Comparison of ENCODE assay signal across 12 cellular contexts in genomic region chr12:128830505-128830893, GRCh38. TPM values are rescaled to one million over a fixed set of nuclear protein-coding genes. Genes with fewer than 3 reads are reported as not detected.
DNase-seq lines count a peak whose midpoint lies in the region; ATAC-seq, FAIRE-seq and TF ChIP-seq lines count a peak whose summit lies in the region.
"Had no signal": no experiment of that assay in that cellular context is flagged by ENCODE, and none has a peak within 500 bp of the region (broad histone marks: within the 10 kb centered on the region; RNA-seq: fewer than 3 reads in every experiment).

No MANE protein-coding gene starts in this region.

- H3K4me1 ChIP-seq in colonic mucosa (no peaks in the 10 kb centered on the region), right cardiac atrium (ENCODE audit: control insufficient read depth, insufficient read depth, low read length) (no peaks in the 10 kb centered on the region)

- no peak overlapping the region for H3K4me3 Mint-ChIP-seq in activated T-cell treated with anti-CD3 and anti-CD28 coated beads, Interleukin-2, amount 50 U/mL, for 4 hours

- no peaks in the 10 kb centered on the region for H3K9me3 Mint-ChIP-seq in activated T-cell treated with anti-CD3 and anti-CD28 coated beads, Interleukin-2, amount 50 U/mL, for 4 hours

- H3K9me3 ChIP-seq in WERI-Rb-1 (ENCODE audit: severe bottlenecking) (no peaks in the 10 kb centered on the region), colonic mucosa (no peaks in the 10 kb centered on the region), right cardiac atrium (ENCODE audit: control insufficient read depth, low read length) (no peaks in the 10 kb centered on the region)

- no peak overlapping the region for H3K9ac ChIP-seq in colonic mucosa (ENCODE audit: low read depth in 2 of 2, low read length in 2 of 2)

- intact Hi-C loops in colonic mucosa (cut with DNase I), result no loop called here
- intact Hi-C loops in right cardiac atrium (cut with DNase I), result no loop called here

- H3K27me3 ChIP-seq in WERI-Rb-1 (ENCODE audit: insufficient read depth, low read depth, severe bottlenecking) (no peaks in the 10 kb centered on the region), colonic mucosa (no peaks in the 10 kb centered on the region), right cardiac atrium (ENCODE audit: control insufficient read depth, insufficient read depth) (no peaks in the 10 kb centered on the region)
- H3K27me3 ChIP-seq: heart left ventricle had no signal

- H3K27ac ChIP-seq in WERI-Rb-1 (peak overlapping the region; percentile 70), colonic mucosa (no peak overlapping the region), right cardiac atrium (ENCODE audit: low read length) (no peak overlapping the region)

- peaks cover 12% of the 10 kb centered on the region for H3K4me1 Mint-ChIP-seq in activated T-cell treated with anti-CD3 and anti-CD28 coated beads, Interleukin-2, amount 50 U/mL, for 4 hours (ENCODE audit: low read depth)

- WGBS in right cardiac atrium, result 67% methylated on average over 7 of the region's 7 CpGs

- peaks cover 10% of the 10 kb centered on the region for H3K27me3 Mint-ChIP-seq in activated T-cell treated with anti-CD3 and anti-CD28 coated beads, Interleukin-2, amount 50 U/mL, for 4 hours (ENCODE audit: low read depth)

- no peak for DNase-seq in D721Med (ENCODE audit: insufficient read length, low spot score)
- no peak for DNase-seq in WERI-Rb-1
- DNase-seq in colonic mucosa, result no peak
- DNase-seq in right cardiac atrium, result no peak
- no peak for DNase-seq in activated T-cell treated with anti-CD3 and anti-CD28 coated beads, Interleukin-2, amount 50 U/mL, for 4 hours
- DNase-seq in AG20443 (ENCODE audit: low spot score), result no peak
- DNase-seq: activated effector memory CD4-positive, alpha-beta T cell treated with Interleukin-2 at 50 U/mL for 16 hours; DND-41; heart left ventricle; NCI-H2227 treated with DMSO at 0.1 percent for 48 hours had no signal

- H3K36me3 ChIP-seq in WERI-Rb-1 (no peaks in the 10 kb centered on the region; the same call in 1 of the 2 replicates), colonic mucosa (no peaks in the 10 kb centered on the region)
- H3K36me3 ChIP-seq: heart left ventricle had no signal

- no peaks in the 10 kb centered on the region for H3K36me3 Mint-ChIP-seq in activated T-cell treated with anti-CD3 and anti-CD28 coated beads, Interleukin-2, amount 50 U/mL, for 4 hours (ENCODE audit: insufficient read depth)

- FAIRE-seq in D721Med (lab: Jason Lieb, UNC), result peak; percentile 58

- H3K4me3 ChIP-seq in WERI-Rb-1 (ENCODE audit: low read depth, low read length), result peak overlapping the region; percentile 19; the same call in 1 of the 2 replicates
- H3K4me3 ChIP-seq in colonic mucosa, result no peak overlapping the region
- H3K4me3 ChIP-seq in right cardiac atrium (ENCODE audit: low read length), result no peak overlapping the region
- H3K4me3 ChIP-seq: heart left ventricle had no signal

- ATAC-seq in GM19455 (IDR thresholded peaks at IDR 0.05; ENCODE audit: unreplicated experiment) (peak; percentile 58), HG03175 (IDR thresholded peaks at IDR 0.05; ENCODE audit: unreplicated experiment) (peak; percentile 45), right cardiac atrium (no peak)
- no peak for ATAC-seq in activated T-cell treated with anti-CD3 and anti-CD28 coated beads, Interleukin-2, amount 50 U/mL, for 4 hours

- TF ChIP-seq CTCF in D721Med (IDR thresholded peaks at IDR 0.05; ENCODE audit: insufficient read depth, missing control alignments) (no peak), WERI-Rb-1 (IDR thresholded peaks at IDR 0.05; ENCODE audit: low read depth, low read length) (no peak), colonic mucosa (IDR thresholded peaks at IDR 0.05) (no peak)

RNA-seq across cellular contexts. Expression of gene SLC15A4, which starts 6.7 kb away (rescaled TPM):
- total RNA-seq in colonic mucosa (10 to 100 TPM; 12.0 to 12.8 TPM), right cardiac atrium (10 to 100 TPM; 13.7 to 17.3 (median 16.2) TPM)
- polyA plus RNA-seq in right cardiac atrium, result 15.8 TPM
- total RNA-seq in activated T-cell treated with anti-CD3 and anti-CD28 coated beads, Interleukin-2, amount 50 U/mL, for 4 hours, result 10 to 100 TPM; 15.8 to 19.8 (median 18.6) TPM

RNA-seq across cellular contexts. Expression of gene GLT1D1, which starts 22.8 kb away (rescaled TPM):
- total RNA-seq in colonic mucosa (under 1 TPM; 0.17 to 0.45 TPM), right cardiac atrium (under 1 TPM in 3 of 4 donors, not detected in 1; 0.34 to 0.44 (median 0.42) TPM)
- 0.07 TPM for polyA plus RNA-seq in right cardiac atrium
- under 1 TPM; 0.08 to 0.18 (median 0.15) TPM for total RNA-seq in activated T-cell treated with anti-CD3 and anti-CD28 coated beads, Interleukin-2, amount 50 U/mL, for 4 hours

Comparison
In these comparisons a context has a peak if more than half of its experiments do, and no peak if none do; other contexts are left out.
1. ATAC-seq: peak in GM19455 (single experiment) and HG03175 (single experiment); none in right cardiac atrium (0 of 2) and activated T-cell treated with anti-CD3 and anti-CD28 coated beads, Interleukin-2, amount 50 U/mL, for 4 hours (0 of 2).